In genomic region chr21:42395910-42396625, GRCh38 we compare ENCODE assay signal across 1 cellular context.
TF ChIP-seq lines count a peak whose summit lies in the region.

TSS of gene TMPRSS3 (minus strand) at chr21:42396052. CDS start at chr21:42395417, 635 bp downstream.

TF ChIP-seq in GM23338, 12 proteins besides CTCF, POLR2A, EP300 and RAD21:
- no peak for TF ChIP-seq ZNF462 (CRISPR knock-in tag; IDR thresholded peaks at IDR 0.05)
- TF ChIP-seq ETS1 (IDR thresholded peaks at IDR 0.05) = no peak
- TF ChIP-seq REST (IDR thresholded peaks at IDR 0.05; ENCODE audit: unreplicated experiment) = no peak
- no peak for TF ChIP-seq CREB1 (CRISPR knock-in tag; IDR thresholded peaks at IDR 0.05; ENCODE audit: low read depth)
- no peak for TF ChIP-seq STAT1 (IDR thresholded peaks at IDR 0.05; ENCODE audit: unreplicated experiment)
- no peak for TF ChIP-seq EZH2 (IDR thresholded peaks at IDR 0.05; ENCODE audit: low read depth, unreplicated experiment)
- TF ChIP-seq JUNB (IDR thresholded peaks at IDR 0.05; ENCODE audit: unreplicated experiment) = no peak
- no peak for TF ChIP-seq ZNF331 (CRISPR knock-in tag; IDR thresholded peaks at IDR 0.05; ENCODE audit: low read depth)
- TF ChIP-seq NANOG (IDR thresholded peaks at IDR 0.05; ENCODE audit: borderline replicate concordance) = no peak
- TF ChIP-seq EZH2phosphoT487 (IDR thresholded peaks at IDR 0.05; ENCODE audit: unreplicated experiment) = no peak
- no peak for TF ChIP-seq ZNF114 (CRISPR knock-in tag; IDR thresholded peaks at IDR 0.05)
- no peak for TF ChIP-seq POLR2AphosphoS5 (IDR thresholded peaks at IDR 0.05; ENCODE audit: low read depth)
